Comparison of ENCODE assay signal across 20 cellular contexts in genomic region chr6:3895303-3895635, GRCh38. TPM values are rescaled to one million over a fixed set of nuclear protein-coding genes. Genes with fewer than 3 reads are reported as not detected.
DNase-seq lines count a peak whose midpoint lies in the region; ATAC-seq and TF ChIP-seq lines count a peak whose summit lies in the region.
"Had no signal": no experiment of that assay in that cellular context is flagged by ENCODE, and none has a peak within 500 bp of the region (broad histone marks: within the 10 kb centered on the region; RNA-seq: fewer than 3 reads in every experiment).

No MANE protein-coding gene starts in this region.

- no peak overlapping the region for H3K4me3 ChIP-seq in thyroid gland (replicated peaks in 1 of 3)
- H3K4me3 ChIP-seq: PC-9 had no signal

- no peaks in the 10 kb centered on the region for H3K27me3 ChIP-seq in thyroid gland
- H3K27me3 ChIP-seq: BE2C had no signal

- no peak for TF ChIP-seq CTCF in brain (conservative IDR thresholded peaks at IDR 0.05)
- no peak for TF ChIP-seq CTCF in thyroid gland (IDR thresholded peaks at IDR 0.05)

- peaks cover 54% of the 10 kb centered on the region for H3K4me1 Mint-ChIP-seq in brain

- ATAC-seq in activated naive CD4-positive, alpha-beta T cell treated with anti-CD3 and anti-CD28 coated beads, Interleukin-2, amount 50 U/mL, for 72 hours, result no peak

- peaks cover 0 to 4% (median 3%) of the 10 kb centered on the region in 5 experiments for H3K9me3 Mint-ChIP-seq in brain
- no peaks in the 10 kb centered on the region for H3K9me3 Mint-ChIP-seq in activated naive CD4-positive, alpha-beta T cell treated with anti-CD3 and anti-CD28 coated beads, Interleukin-2, amount 50 U/mL, for 72 hours
- H3K9me3 Mint-ChIP-seq: IgD-negative memory B cell had no signal

- no peaks in the 10 kb centered on the region for H3K36me3 ChIP-seq in thyroid gland
- H3K36me3 ChIP-seq: BE2C had no signal

- peaks cover 6 to 35% of the 10 kb centered on the region in 2 donors for H3K4me1 ChIP-seq in thyroid gland
- H3K4me1 ChIP-seq: BE2C had no signal

- peaks cover 5% of the 10 kb centered on the region for H3K27me3 Mint-ChIP-seq in brain

- no peak for TF ChIP-seq POLR2A in thyroid gland (IDR thresholded peaks at IDR 0.05)

- H3K4me3 Mint-ChIP-seq in brain, result peak overlapping the region in 2 of 5 experiments; percentile 6 to 11
- H3K4me3 Mint-ChIP-seq: IgD-negative memory B cell had no signal

- H3K27ac Mint-ChIP-seq in brain, result peak overlapping the region; percentile 2 to 92 (median 76)
- no peak overlapping the region for H3K27ac Mint-ChIP-seq in activated naive CD4-positive, alpha-beta T cell treated with anti-CD3 and anti-CD28 coated beads, Interleukin-2, amount 50 U/mL, for 72 hours
- H3K27ac Mint-ChIP-seq: IgD-negative memory B cell had no signal

- peak overlapping the region; percentile 67 to 73 (median 68) for H3K27ac ChIP-seq in thyroid gland
- H3K27ac ChIP-seq: HL-60, PC-9 had no signal

- intact Hi-C loops in thyroid gland (cut with DNase I), result no loop called here

- H3K9me3 ChIP-seq in thyroid gland, result no peaks in the 10 kb centered on the region
- H3K9me3 ChIP-seq: BE2C had no signal

- H3K36me3 Mint-ChIP-seq in brain, result no peaks in the 10 kb centered on the region
- H3K36me3 Mint-ChIP-seq in activated naive CD4-positive, alpha-beta T cell treated with anti-CD3 and anti-CD28 coated beads, Interleukin-2, amount 50 U/mL, for 72 hours, result no peaks in the 10 kb centered on the region
- H3K36me3 Mint-ChIP-seq: IgD-negative memory B cell had no signal

- WGBS in thyroid gland, 2 donors, result 55 to 58% methylated on average over 7 of the region's 7 CpGs

- DNase-seq in HT-29 (ENCODE audit: low spot score) (peak; percentile 16), left kidney (ENCODE audit: low read depth, low spot score) (peak; percentile 75), thyroid gland (peak; percentile 67 to 80), DMS79 treated with DMSO at 0.1 percent for 48 hours (lab: John Stamatoyannopoulos, UW) (no peak)
- DNase-seq in activated naive CD4-positive, alpha-beta T cell treated with anti-CD3 and anti-CD28 coated beads, Interleukin-2, amount 50 U/mL, for 72 hours (ENCODE audit: low spot score in 2 of 2), result no peak
- no peak for DNase-seq in activated CD4-positive, alpha-beta T cell treated with anti-CD3 and anti-CD28 coated beads, Interleukin-2, amount 50 U/mL, for 4 hours
- DNase-seq: BE2C, DMS79, H7, Karpas-422, MV-4-11, NCI-H1694 treated with DMSO at 0.1 percent for 48 hours, NCI-H2107, PC-9, RPMI8226, SHP77 had no signal

RNA-seq across cellular contexts. Expression of gene FAM50B, which starts 46.1 kb away (rescaled TPM):
- total RNA-seq in HT-29 (2014; rRNA removed; shearing (Covaris generic)), result not detected in 2 replicates
- 25.1 TPM for polyA plus RNA-seq in brain (ENCODE audit: insufficient read depth, low read depth, low replicate concordance)
- 10 to 100 TPM; 18.4 to 40.9 (median 20.3) TPM for total RNA-seq in thyroid gland
- total RNA-seq in activated naive CD4-positive, alpha-beta T cell treated with anti-CD3 and anti-CD28 coated beads, Interleukin-2, amount 50 U/mL, for 72 hours, result 1 to 10 TPM; 5.7 to 7.5 TPM
- total RNA-seq: HT1080 had no signal

Comparison
In these comparisons a context has a peak if more than half of its experiments do, and no peak if none do; other contexts are left out.
1. DNase-seq: peak in HT-29 (single experiment), left kidney (single experiment) and thyroid gland (2 of 2); none in activated naive CD4-positive, alpha-beta T cell treated with anti-CD3 and anti-CD28 coated beads, Interleukin-2, amount 50 U/mL, for 72 hours (0 of 2), DMS79 treated with DMSO at 0.1 percent for 48 hours (single experiment) and activated CD4-positive, alpha-beta T cell treated with anti-CD3 and anti-CD28 coated beads, Interleukin-2, amount 50 U/mL, for 4 hours (0 of 2).
2. H3K27ac Mint-ChIP-seq: peak in brain (5 of 5); none in activated naive CD4-positive, alpha-beta T cell treated with anti-CD3 and anti-CD28 coated beads, Interleukin-2, amount 50 U/mL, for 72 hours (0 of 2).